ENCODE assay signal across 9 cellular contexts in the genomic region with DNA sequence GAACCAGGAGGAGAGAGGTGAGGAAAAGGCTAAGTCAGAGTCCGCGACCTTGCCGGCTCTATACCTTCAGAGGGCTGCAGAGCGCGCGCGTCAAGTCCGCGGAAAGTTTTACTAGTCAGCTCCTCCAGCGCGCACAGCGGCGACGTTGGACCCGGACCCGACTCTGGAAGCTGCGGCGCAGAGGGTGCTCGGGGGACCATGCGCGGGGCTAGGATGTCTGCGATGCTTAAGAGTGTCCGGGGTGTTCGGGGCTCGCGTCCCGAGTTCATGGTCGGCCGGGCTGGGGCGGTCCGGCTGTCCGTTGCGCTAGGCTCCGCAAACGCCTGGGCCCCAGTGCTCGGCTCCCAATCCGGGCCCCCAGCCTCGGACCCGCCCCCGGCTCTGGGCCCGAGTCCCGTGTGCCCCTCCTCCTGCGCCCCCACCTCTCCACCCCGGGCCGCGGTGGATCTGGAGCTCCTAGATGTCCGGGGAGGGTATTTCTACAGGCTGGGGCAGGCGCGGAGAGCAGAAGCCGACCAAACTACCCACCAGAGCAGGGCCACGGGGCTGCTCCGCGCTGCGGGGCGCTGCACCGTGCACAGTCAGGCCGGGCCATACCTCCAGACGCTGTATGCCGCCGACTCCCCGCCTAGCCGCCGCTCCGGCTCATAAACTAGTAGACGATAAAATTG. TPM values are rescaled to one million over a fixed set of nuclear protein-coding genes. Genes with fewer than 3 reads are reported as not detected.
A peak's percentile ranks its signal among the peaks of the same experiment; 100 is the strongest.
DNase-seq lines count a peak whose midpoint lies in the region; TF ChIP-seq lines count a peak whose summit lies in the region.
"Had no signal": no experiment of that assay in that cellular context is flagged by ENCODE, and none has a peak within 500 bp of the region (broad histone marks: within the 10 kb centered on the region; RNA-seq: fewer than 3 reads in every experiment).

LBX2 (minus strand) TSS at position 335 of the 671 bp plus-strand sequence; CDS start at position 269, 66 bp downstream.

- H3K4me3 Mint-ChIP-seq in activated CD4-positive, alpha-beta T cell treated with anti-CD3 and anti-CD28 coated beads, Interleukin-2, amount 10 ng/mL, durations not matched to agents 24 days and 14 days, result peak within 1 kb of the TSS; percentile 95
- peak within 1 kb of the TSS; percentile 89 for H3K4me3 Mint-ChIP-seq in progenitor cell of endocrine pancreas (ENCODE audit: low read depth)

- peaks cover 32% of the 10 kb centered on the region for H3K4me1 Mint-ChIP-seq in activated CD4-positive, alpha-beta T cell treated with anti-CD3 and anti-CD28 coated beads, Interleukin-2, amount 10 ng/mL, durations not matched to agents 24 days and 14 days
- H3K4me1 Mint-ChIP-seq in progenitor cell of endocrine pancreas (ENCODE audit: low read depth), result peaks cover 31% of the 10 kb centered on the region

- DNase-seq in EH (ENCODE audit: low read depth) (peak; percentile 35), fibroblast of pulmonary artery (ENCODE audit: low read depth) (peak; percentile 20), progenitor cell of endocrine pancreas (ENCODE audit: low spot score, unreplicated experiment) (no peak), HCEC 1CT (no peak), NCI-H774 (lab: John Stamatoyannopoulos, UW) (no peak), cerebellar cortex (ENCODE audit: low spot score) (no peak), NCI-H510A (lab: John Stamatoyannopoulos, UW) (no peak)
- DNase-seq in activated CD4-positive, alpha-beta T cell treated with anti-CD3 and anti-CD28 coated beads, Interleukin-2, amount 10 ng/mL, durations not matched to agents 24 days and 14 days, result no peak

- intact Hi-C loops in activated CD4-positive, alpha-beta T cell treated with anti-CD3 and anti-CD28 coated beads, Interleukin-2, amount 10 ng/mL, durations not matched to agents 24 days and 14 days (cut with micrococcal nuclease), result loop anchor here (1.0 to 2.0 kb wide), 2 partner anchors 16 to 17 kb away; partner anchors contain the start of genes CCDC142 and TTC31

- H3K27me3 Mint-ChIP-seq in activated CD4-positive, alpha-beta T cell treated with anti-CD3 and anti-CD28 coated beads, Interleukin-2, amount 10 ng/mL, durations not matched to agents 24 days and 14 days, result peaks cover 47% of the 10 kb centered on the region
- H3K27me3 Mint-ChIP-seq in progenitor cell of endocrine pancreas, result peaks cover 29% of the 10 kb centered on the region

- peak within 1 kb of the TSS; percentile 86 for H3K27ac Mint-ChIP-seq in activated CD4-positive, alpha-beta T cell treated with anti-CD3 and anti-CD28 coated beads, Interleukin-2, amount 10 ng/mL, durations not matched to agents 24 days and 14 days
- H3K27ac Mint-ChIP-seq in progenitor cell of endocrine pancreas, result peak within 1 kb of the TSS; percentile 93

- H3K9me3 Mint-ChIP-seq in activated CD4-positive, alpha-beta T cell treated with anti-CD3 and anti-CD28 coated beads, Interleukin-2, amount 10 ng/mL, durations not matched to agents 24 days and 14 days, result no peaks in the 10 kb centered on the region
- H3K9me3 Mint-ChIP-seq in progenitor cell of endocrine pancreas (ENCODE audit: low read depth), result no peaks in the 10 kb centered on the region

- peaks cover 33% of the 10 kb centered on the region for H3K36me3 Mint-ChIP-seq in activated CD4-positive, alpha-beta T cell treated with anti-CD3 and anti-CD28 coated beads, Interleukin-2, amount 10 ng/mL, durations not matched to agents 24 days and 14 days (ENCODE audit: low read depth)
- H3K36me3 Mint-ChIP-seq in progenitor cell of endocrine pancreas (ENCODE audit: insufficient read depth), result peaks cover 6% of the 10 kb centered on the region

- H3K4me3 ChIP-seq in fibroblast of pulmonary artery (replicated peaks; ENCODE audit: low read depth, low read length), result peak within 1 kb of the TSS; percentile 40
- H3K4me3 ChIP-seq: HAP-1 had no signal

- TF ChIP-seq CTCF in fibroblast of pulmonary artery (IDR thresholded peaks at IDR 0.05; ENCODE audit: low read length, missing control alignments) (no peak), progenitor cell of endocrine pancreas (IDR thresholded peaks at IDR 0.05; ENCODE audit: unreplicated experiment) (no peak)

RNA-seq across cellular contexts. Expression of gene LBX2, which starts in this region (rescaled TPM):
- 0.36 and 0.40 TPM in 2 replicates for total RNA-seq in activated CD4-positive, alpha-beta T cell treated with anti-CD3 and anti-CD28 coated beads, Interleukin-2, amount 10 ng/mL, durations not matched to agents 24 days and 14 days
- total RNA-seq in progenitor cell of endocrine pancreas, result 7.3 and 9.3 TPM in 2 replicates

Comparison
In these comparisons a context has a peak if more than half of its experiments do, and no peak if none do; other contexts are left out.
1. DNase-seq: peak in EH (single experiment) and fibroblast of pulmonary artery (single experiment); none in activated CD4-positive, alpha-beta T cell treated with anti-CD3 and anti-CD28 coated beads, Interleukin-2, amount 10 ng/mL, durations not matched to agents 24 days and 14 days (single experiment), progenitor cell of endocrine pancreas (single experiment), HCEC 1CT (single experiment), NCI-H774 (single experiment), cerebellar cortex (single experiment) and NCI-H510A (single experiment).